In the genomic region with DNA sequence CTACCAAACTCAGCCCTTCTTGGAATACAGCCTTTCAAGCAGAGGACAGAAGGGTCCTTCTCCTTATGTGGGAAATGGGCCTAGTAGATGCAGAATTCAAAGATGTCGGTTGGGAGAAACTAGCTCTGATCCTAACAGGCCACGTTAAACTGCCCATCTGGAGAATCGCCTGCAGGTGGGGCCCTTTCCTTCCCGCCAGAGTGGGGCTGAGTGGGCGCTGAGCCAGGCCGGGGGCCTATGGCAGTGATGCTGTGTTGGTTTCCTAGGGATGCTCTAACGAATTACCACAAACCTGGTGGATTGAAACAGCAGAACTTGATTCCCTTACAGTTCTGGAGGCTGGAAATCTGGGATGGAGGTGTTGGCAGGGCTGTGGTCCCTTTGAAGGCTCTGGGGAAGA, we compare ENCODE assay signal across 8 cellular contexts. TPM values are rescaled to one million over a fixed set of nuclear protein-coding genes. Genes with fewer than 3 reads are reported as not detected.
DNase-seq lines count a peak whose midpoint lies in the region; ATAC-seq and TF ChIP-seq lines count a peak whose summit lies in the region.

No MANE protein-coding gene starts in this region.

- H3K27ac ChIP-seq in cingulate gyrus (ENCODE audit: low read depth, low read length): peak overlapping the region; percentile 69
- no peak overlapping the region for H3K27ac ChIP-seq in ascending aorta

- TF ChIP-seq CTCF in retinal pigment epithelial cell (conservative IDR thresholded peaks at IDR 0.05; ENCODE audit: low read depth, low read length) (peak; percentile 56), ascending aorta (IDR thresholded peaks at IDR 0.05) (no peak)

- DNase-seq in NCI-H748 (lab: John Stamatoyannopoulos, UW; ENCODE audit: unreplicated experiment): peak; percentile 34
- DNase-seq in NCI-H748 treated with DMSO at 0.1 percent for 48 hours (lab: John Stamatoyannopoulos, UW): no peak
- peak; percentile 13 for DNase-seq in NCI-H524 treated with DMSO at 0.1 percent for 48 hours (lab: John Stamatoyannopoulos, UW)
- DNase-seq in retinal pigment epithelial cell (ENCODE audit: low read depth): no peak
- no peak for DNase-seq in ascending aorta (ENCODE audit: low spot score in 2 of 2)
- DNase-seq in T-helper 9 cell: no peak

- no peak for ATAC-seq in GM21447 (IDR thresholded peaks at IDR 0.05; ENCODE audit: unreplicated experiment)

- H3K4me3 ChIP-seq in retinal pigment epithelial cell (ENCODE audit: low read length) (no peak overlapping the region), ascending aorta (no peak overlapping the region)

- no peaks in the 10 kb centered on the region for H3K27me3 ChIP-seq in ascending aorta

- intact Hi-C loops in ascending aorta (cut with DNase I): no loop called here

- no peaks in the 10 kb centered on the region for H3K9me3 ChIP-seq in ascending aorta

- H3K4me1 ChIP-seq in ascending aorta: no peaks in the 10 kb centered on the region

- peaks cover 6% of the 10 kb centered on the region in 2 donors for H3K36me3 ChIP-seq in ascending aorta

RNA-seq across cellular contexts. Expression of gene MAPK13, which starts 9.1 kb away (rescaled TPM):
- total RNA-seq in ascending aorta: 7.7 TPM

RNA-seq across cellular contexts. Expression of gene BRPF3, which starts 57.1 kb away (rescaled TPM):
- total RNA-seq in ascending aorta: 26.5 TPM

Comparison
In these comparisons a context has a peak if more than half of its experiments do, and no peak if none do; other contexts are left out.
1. DNase-seq: peak in NCI-H748 (single experiment) and NCI-H524 treated with DMSO at 0.1 percent for 48 hours (single experiment); none in NCI-H748 treated with DMSO at 0.1 percent for 48 hours (single experiment), retinal pigment epithelial cell (single experiment), ascending aorta (0 of 2) and T-helper 9 cell (single experiment).